Comparison of ENCODE assay signal across 3 cellular contexts in genomic region chr11:38667359-38667758, GRCh38.
TF ChIP-seq lines count a peak whose summit lies in the region.

No MANE protein-coding gene starts in this region.

TF ChIP-seq in SK-N-SH, 30 proteins besides CTCF, POLR2A, EP300 and RAD21 (continued from another document):
- TF ChIP-seq PBX3 (IDR thresholded peaks at IDR 0.05) = no peak
TF ChIP-seq in SK-N-SH: peak in this region for 0.

TF ChIP-seq in SK-N-SH treated with all-trans-retinoic acid at 6 μM for 48 hours, 23 proteins besides CTCF, POLR2A, EP300 and RAD21 (continued from another document):
- no peak for TF ChIP-seq CREB5 (CRISPR knock-in tag; IDR thresholded peaks at IDR 0.05; ENCODE audit: low read depth)
- no peak for TF ChIP-seq ZC3H10 (CRISPR knock-in tag; IDR thresholded peaks at IDR 0.05)
- TF ChIP-seq ESRRG (CRISPR knock-in tag; IDR thresholded peaks at IDR 0.05) = no peak
- no peak for TF ChIP-seq CSDC2 (CRISPR knock-in tag; IDR thresholded peaks at IDR 0.05)
- no peak for TF ChIP-seq ZFP30 (CRISPR knock-in tag; IDR thresholded peaks at IDR 0.05)
- TF ChIP-seq RARB (CRISPR knock-in tag; IDR thresholded peaks at IDR 0.05) = no peak
- no peak for TF ChIP-seq PATZ1 (CRISPR knock-in tag; IDR thresholded peaks at IDR 0.05; ENCODE audit: borderline replicate concordance)
- TF ChIP-seq PPARA (CRISPR knock-in tag; IDR thresholded peaks at IDR 0.05; ENCODE audit: borderline replicate concordance) = no peak
- TF ChIP-seq POU6F1 (CRISPR knock-in tag; IDR thresholded peaks at IDR 0.05; ENCODE audit: borderline replicate concordance, low read depth) = no peak
- TF ChIP-seq CSRNP3 (CRISPR knock-in tag; IDR thresholded peaks at IDR 0.05) = no peak
- no peak for TF ChIP-seq SNAI2 (CRISPR knock-in tag; IDR thresholded peaks at IDR 0.05)

TF ChIP-seq in K562, 482 proteins besides CTCF, POLR2A, EP300 and RAD21 (continued from another document):
- TF ChIP-seq E2F4 (CRISPR knock-in tag; IDR thresholded peaks at IDR 0.05; ENCODE audit: low read depth) (no peak), RNF219 (CRISPR knock-in tag; IDR thresholded peaks at IDR 0.05) (no peak), NR3C1 (CRISPR knock-in tag; IDR thresholded peaks at IDR 0.05) (no peak)
